ENCODE assay signal across 1 cellular context in the genomic region with DNA sequence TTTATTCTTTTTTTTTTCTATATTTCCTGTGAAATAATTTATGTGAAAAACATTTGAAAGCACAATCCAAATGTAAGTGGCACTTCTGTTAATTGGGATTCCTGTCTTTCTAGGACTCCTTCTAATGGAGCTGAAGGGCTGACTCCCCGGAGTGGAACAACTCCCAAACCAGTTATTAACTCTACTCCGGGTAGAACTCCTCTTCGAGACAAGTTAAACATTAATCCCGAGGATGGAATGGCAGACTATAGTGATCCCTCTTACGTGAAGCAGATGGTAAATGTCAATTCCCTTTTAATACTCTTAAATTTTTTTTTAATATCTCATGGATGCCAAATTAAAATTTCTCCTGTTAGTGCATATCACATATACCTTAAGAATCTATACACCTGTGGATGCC.
TF ChIP-seq lines count a peak whose summit lies in the region.

No MANE protein-coding gene starts in this region.

TF ChIP-seq in HepG2, 621 proteins besides CTCF, POLR2A, EP300 and RAD21 (continued from another document):
- TF ChIP-seq, protein P1, sequence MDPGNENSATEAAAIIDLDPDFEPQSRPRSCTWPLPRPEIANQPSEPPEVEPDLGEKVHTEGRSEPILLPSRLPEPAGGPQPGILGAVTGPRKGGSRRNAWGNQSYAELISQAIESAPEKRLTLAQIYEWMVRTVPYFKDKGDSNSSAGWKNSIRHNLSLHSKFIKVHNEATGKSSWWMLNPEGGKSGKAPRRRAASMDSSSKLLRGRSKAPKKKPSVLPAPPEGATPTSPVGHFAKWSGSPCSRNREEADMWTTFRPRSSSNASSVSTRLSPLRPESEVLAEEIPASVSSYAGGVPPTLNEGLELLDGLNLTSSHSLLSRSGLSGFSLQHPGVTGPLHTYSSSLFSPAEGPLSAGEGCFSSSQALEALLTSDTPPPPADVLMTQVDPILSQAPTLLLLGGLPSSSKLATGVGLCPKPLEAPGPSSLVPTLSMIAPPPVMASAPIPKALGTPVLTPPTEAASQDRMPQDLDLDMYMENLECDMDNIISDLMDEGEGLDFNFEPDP (CRISPR knock-in tag; conservative IDR thresholded peaks at IDR 0.05): no peak
- TF ChIP-seq ZBTB7A (CRISPR knock-in tag; IDR thresholded peaks at IDR 0.05) (no peak), SRF (IDR thresholded peaks at IDR 0.05; ENCODE audit: low read depth, low read length) (no peak)
TF ChIP-seq in HepG2: peak in this region for 0.
